Comparison of ENCODE assay signal across 32 cellular contexts in genomic region chr4:75777589-75777988, GRCh38.
"Had no signal": no experiment of that assay in that cellular context is flagged by ENCODE, and none has a peak within 500 bp of the region (broad histone marks: within the 10 kb centered on the region; RNA-seq: fewer than 3 reads in every experiment).

No MANE protein-coding gene starts in this region.

- H3K9me3 ChIP-seq: breast epithelium, colonic mucosa, esophagus squamous epithelium had no signal

- H3K27me3 ChIP-seq: adrenal gland, breast epithelium, cardiac muscle cell, colonic mucosa, esophagus squamous epithelium had no signal

- H3K36me3 ChIP-seq: breast epithelium had no signal

- H3K4me1 ChIP-seq: adrenal gland, breast epithelium, colonic mucosa, esophagus squamous epithelium had no signal

- FAIRE-seq: endothelial cell of umbilical vein had no signal

- DNase-seq: activated B cell treated with CpG ODN at 0.5 μM for 24 hours; activated CD4-positive, alpha-beta memory T cell treated with anti-CD3 and anti-CD28 coated beads, Interleukin-2, amount 10 ng/mL, durations not matched to agents 7 days and 5 days; activated CD4-positive, alpha-beta T cell treated with anti-CD3 and anti-CD28 coated beads for 36 hours; activated CD4-positive, alpha-beta T cell treated with anti-CD3 and anti-CD28 coated beads, Interleukin-2, amount 10 ng/mL, durations not matched to agents 24 days and 14 days; activated CD4-positive, alpha-beta T cell treated with anti-CD3 and anti-CD28 coated beads, Interleukin-2, amount 50 U/mL, for 4 hours; activated CD4-positive, CD25-positive, alpha-beta regulatory T cell treated with anti-CD3 and anti-CD28 coated beads, Interleukin-2, amount 50 U/mL, for 72 hours; activated CD8-positive, alpha-beta memory T cell treated with anti-CD3 and anti-CD28 coated beads, Interleukin-2, amount 50 U/mL, for 48 hours; activated gamma-delta T cell; activated naive CD4-positive, alpha-beta T cell; activated naive CD4-positive, alpha-beta T cell treated with anti-CD3 and anti-CD28 coated beads, Interleukin-2, amount 10 ng/mL, durations not matched to agents 7 days and 5 days; activated T-cell treated with anti-CD3 and anti-CD28 coated beads for 4 hours; activated T-cell treated with anti-CD3 and anti-CD28 coated beads, Interleukin-2, amount 50 U/mL, for 24 hours; activated T-cell treated with anti-CD3 and anti-CD28 coated beads, Interleukin-2, amount 50 U/mL, for 72 hours; adrenal gland; amygdala; aorta; central memory CD4-positive, alpha-beta T cell; cerebellar nuclear complex; colonic mucosa; effector CD8-positive, alpha-beta T cell; esophagus squamous epithelium; foreskin melanocyte; head of caudate nucleus; T-helper 1 cell; T-helper 17 cell; T1000; WERI-Rb-1 had no signal

- ATAC-seq: activated CD4-positive, alpha-beta T cell treated with anti-CD3 and anti-CD28 coated beads for 36 hours; activated naive CD4-positive, alpha-beta T cell treated with anti-CD3 and anti-CD28 coated beads, Interleukin-2, amount 50 U/mL, for 72 hours; activated T-cell treated with anti-CD3 and anti-CD28 coated beads, Interleukin-2, amount 50 U/mL, for 72 hours; T-helper 17 cell had no signal

- H3K27ac ChIP-seq: adrenal gland, breast epithelium, cardiac muscle cell, colonic mucosa, epithelial cell of prostate, esophagus squamous epithelium, WERI-Rb-1 had no signal

- H3K4me3 ChIP-seq: adrenal gland, breast epithelium, cardiac muscle cell, colonic mucosa, esophagus squamous epithelium had no signal
